ENCODE assay signal across 9 cellular contexts in genomic region chr10:91210014-91210413, GRCh38. TPM values are rescaled to one million over a fixed set of nuclear protein-coding genes. Genes with fewer than 3 reads are reported as not detected.
DNase-seq lines count a peak whose midpoint lies in the region; ATAC-seq and TF ChIP-seq lines count a peak whose summit lies in the region.
"Had no signal": no experiment of that assay in that cellular context is flagged by ENCODE, and none has a peak within 500 bp of the region (broad histone marks: within the 10 kb centered on the region; RNA-seq: fewer than 3 reads in every experiment).

No MANE protein-coding gene starts in this region.

- H3K27me3 ChIP-seq in colonic mucosa, result no peaks in the 10 kb centered on the region
- H3K27me3 ChIP-seq: ascending aorta had no signal

- no peaks in the 10 kb centered on the region for H3K9me3 ChIP-seq in colonic mucosa
- H3K9me3 ChIP-seq: ascending aorta had no signal

- peak overlapping the region; percentile 5 for H3K27ac ChIP-seq in colonic mucosa
- H3K27ac ChIP-seq: ascending aorta, skin epidermis had no signal

- H3K9ac ChIP-seq in colonic mucosa (ENCODE audit: low read depth in 2 of 2, low read length in 2 of 2), result no peak overlapping the region

- DNase-seq in NCI-H2029 treated with DMSO at 0.1 percent for 48 hours (lab: John Stamatoyannopoulos, UW) (peak; percentile 78), colonic mucosa (peak; percentile 31), hippocampal formation (lab: John Stamatoyannopoulos, UW) (no peak)
- no peak for DNase-seq in activated naive CD4-positive, alpha-beta T cell treated with anti-CD3 and anti-CD28 coated beads, Interleukin-2, amount 50 U/mL, for 16 hours
- DNase-seq in activated effector memory CD4-positive, alpha-beta T cell treated with Interleukin-2 at 50 U/mL for 16 hours, result no peak

- peak; percentile 4 for ATAC-seq in GM18502 (IDR thresholded peaks at IDR 0.05; ENCODE audit: poor library complexity, unreplicated experiment)
- peak; percentile 4 for ATAC-seq in HG03108 (IDR thresholded peaks at IDR 0.05; ENCODE audit: unreplicated experiment)

- TF ChIP-seq CTCF in colonic mucosa (IDR thresholded peaks at IDR 0.05), result no peak

- intact Hi-C loops in colonic mucosa (cut with DNase I), result loop anchor here (10.0 kb wide), 1 partner anchor 45 kb away; no protein-coding TSS in a partner anchor

- peaks cover 3% of the 10 kb centered on the region for H3K4me1 ChIP-seq in colonic mucosa

- H3K36me3 ChIP-seq in colonic mucosa, result no peaks in the 10 kb centered on the region
- H3K36me3 ChIP-seq: ascending aorta had no signal

- H3K4me3 ChIP-seq in colonic mucosa, result no peak overlapping the region
- H3K4me3 ChIP-seq: ascending aorta, skin epidermis had no signal

RNA-seq across cellular contexts. Expression of gene PCGF5, which starts 10.4 kb away (rescaled TPM):
- total RNA-seq in colonic mucosa, result 10 to 100 TPM; 48.7 to 71.7 TPM

Comparison
In these comparisons a context has a peak if more than half of its experiments do, and no peak if none do; other contexts are left out.
1. DNase-seq: peak in NCI-H2029 treated with DMSO at 0.1 percent for 48 hours (single experiment) and colonic mucosa (single experiment); none in activated naive CD4-positive, alpha-beta T cell treated with anti-CD3 and anti-CD28 coated beads, Interleukin-2, amount 50 U/mL, for 16 hours (single experiment), activated effector memory CD4-positive, alpha-beta T cell treated with Interleukin-2 at 50 U/mL for 16 hours (single experiment) and hippocampal formation (0 of 2).